In the genomic region with DNA sequence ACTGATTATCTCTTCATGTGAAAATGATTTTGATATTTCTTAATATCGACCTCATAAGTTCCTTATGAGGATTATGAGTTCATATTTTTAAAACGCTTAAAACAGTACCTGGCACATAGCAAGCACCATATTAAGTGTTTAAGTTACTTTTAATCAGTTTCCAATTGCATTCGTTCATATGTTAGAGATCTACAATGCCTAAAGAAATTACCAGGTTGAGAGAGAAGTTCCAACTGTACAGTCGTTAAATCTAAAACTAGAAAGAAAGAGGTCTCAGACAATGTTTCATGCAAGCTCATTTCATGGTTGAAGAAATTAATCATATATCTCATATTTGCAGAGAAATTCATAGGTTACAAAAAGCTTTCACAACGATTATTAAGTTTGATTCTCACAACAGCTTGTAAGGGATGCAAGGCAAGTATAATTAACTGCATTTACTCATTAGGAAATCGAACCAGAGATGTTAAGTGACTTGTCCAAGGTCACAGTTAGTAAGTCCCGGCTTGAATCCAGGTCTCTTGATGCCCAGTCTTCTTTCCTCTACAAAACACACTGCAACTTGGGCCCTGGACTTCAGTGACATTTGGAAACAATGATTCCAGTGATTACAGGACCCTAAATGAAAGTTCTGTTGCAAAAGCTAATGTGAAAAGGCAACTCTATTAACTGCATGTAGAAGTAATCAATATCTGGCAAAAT, we compare ENCODE assay signal across 8 cellular contexts. TPM values are rescaled to one million over a fixed set of nuclear protein-coding genes. Genes with fewer than 3 reads are reported as not detected.
DNase-seq lines count a peak whose midpoint lies in the region; ATAC-seq and TF ChIP-seq lines count a peak whose summit lies in the region.

No MANE protein-coding gene starts in this region.

- TF ChIP-seq CTCF in heart right ventricle (IDR thresholded peaks at IDR 0.05) (no peak), ascending aorta (IDR thresholded peaks at IDR 0.05) (no peak), lower lobe of right lung (IDR thresholded peaks at IDR 0.05) (no peak), tibial nerve (IDR thresholded peaks at IDR 0.05) (no peak)

- ATAC-seq in heart right ventricle (no peak), Right ventricle myocardium inferior (no peak), lower lobe of right lung (no peak)

- no peak for TF ChIP-seq EP300 in tibial nerve (IDR thresholded peaks at IDR 0.05)

- H3K27ac ChIP-seq in heart right ventricle: peak overlapping the region in 4 of 10 donors; percentile 86 to 88 (median 88)
- H3K27ac ChIP-seq in ascending aorta: peak overlapping the region in 1 of 2 donors; percentile 87
- H3K27ac ChIP-seq in lower lobe of right lung: no peak overlapping the region
- H3K27ac ChIP-seq in tibial nerve: peak overlapping the region in 3 of 4 donors; percentile 82 to 93 (median 87)

- TF ChIP-seq POLR2A in tibial nerve (IDR thresholded peaks at IDR 0.05): no peak

- intact Hi-C loops in heart right ventricle (cut with DNase I): loop anchor here in 4 of 10 donors (5.0 to 10.0 kb wide), 6 partner anchors 57 to 207 kb away; no protein-coding TSS in a partner anchor
- intact Hi-C loops in Right ventricle myocardium inferior (cut with DNase I): loop anchor here (5.0 to 10.0 kb wide), 5 partner anchors 40 to 270 kb away; a partner anchor contains a TSS
- intact Hi-C loops in ascending aorta (cut with DNase I): loop anchor here (5.0 kb wide), 2 partner anchors 205 to 265 kb away; no protein-coding TSS in a partner anchor
- intact Hi-C loops in lower lobe of right lung (cut with DNase I): no loop called here

- H3K9me3 ChIP-seq in heart right ventricle: no peaks in the 10 kb centered on the region
- H3K9me3 ChIP-seq in ascending aorta: no peaks in the 10 kb centered on the region
- no peaks in the 10 kb centered on the region for H3K9me3 ChIP-seq in lower lobe of right lung
- no peaks in the 10 kb centered on the region for H3K9me3 ChIP-seq in tibial nerve

- H3K4me1 ChIP-seq in heart right ventricle: peaks cover 3 to 48% (median 16%) of the 10 kb centered on the region in 9 donors
- peaks cover 0 to 6% of the 10 kb centered on the region in 2 donors for H3K4me1 ChIP-seq in ascending aorta
- peaks cover 30% of the 10 kb centered on the region for H3K4me1 ChIP-seq in lower lobe of right lung
- H3K4me1 ChIP-seq in tibial nerve: peaks cover 0 to 33% (median 2%) of the 10 kb centered on the region in 4 donors

- H3K4me3 ChIP-seq in heart right ventricle (peak overlapping the region in 7 of 10 donors; percentile 70 to 92 (median 85)), ascending aorta (peak overlapping the region; percentile 86 to 92), lower lobe of right lung (peak overlapping the region; percentile 76), tibial nerve (peak overlapping the region; percentile 65 to 87 (median 74))

- DNase-seq in heart right ventricle: no peak
- DNase-seq in Right ventricle myocardium inferior (ENCODE audit: missing footprints): no peak
- DNase-seq in ascending aorta (ENCODE audit: low spot score in 2 of 2): no peak
- DNase-seq in lower lobe of right lung: no peak
- DNase-seq in tibial nerve (ENCODE audit: low spot score in 2 of 2): no peak
- DNase-seq in NCI-H524 treated with DMSO at 0.1 percent for 48 hours (lab: John Stamatoyannopoulos, UW): no peak
- no peak for DNase-seq in stimulated activated CD4-positive, alpha-beta T cell treated with anti-CD3 and anti-CD28 coated beads, Interleukin-4, amount 100 ng/mL, for 4 hours
- DNase-seq in NOMO-1 treated with DMSO at 0.1 percent for 48 hours (lab: John Stamatoyannopoulos, UW; ENCODE audit: unreplicated experiment): no peak

- H3K36me3 ChIP-seq in heart right ventricle: no peaks in the 10 kb centered on the region
- H3K36me3 ChIP-seq in ascending aorta: no peaks in the 10 kb centered on the region
- no peaks in the 10 kb centered on the region for H3K36me3 ChIP-seq in lower lobe of right lung
- H3K36me3 ChIP-seq in tibial nerve: no peaks in the 10 kb centered on the region

- 86 to 90% methylated on average over 7 of the region's 7 CpGs for WGBS in heart right ventricle, 2 donors
- WGBS in tibial nerve, 2 donors: 69 to 70% methylated on average over 7 of the region's 7 CpGs

- H3K27me3 ChIP-seq in heart right ventricle (peaks cover 0 to 20% (median 0%) of the 10 kb centered on the region in 7 donors), ascending aorta (no peaks in the 10 kb centered on the region), lower lobe of right lung (ENCODE audit: low read depth) (peaks cover 5% of the 10 kb centered on the region), tibial nerve (no peaks in the 10 kb centered on the region)

RNA-seq across cellular contexts. Expression of a gene that starts 1.3 kb away (rescaled TPM):
- total RNA-seq in heart right ventricle (10 to 100 TPM in 1 of 10 donors, 1 to 10 TPM in 9; 5.0 to 15.7 (median 6.9) TPM), Right ventricle myocardium inferior (7.9 TPM), ascending aorta (55.0 TPM), lower lobe of right lung (36.1 TPM), tibial nerve (100 to 1,000 TPM in 1 of 4 donors, 10 to 100 TPM in 3; 38.7 to 101 (median 46.9) TPM)
- polyA plus RNA-seq in heart right ventricle: 1 to 10 TPM; 3.1 to 3.7 TPM

RNA-seq across cellular contexts. Expression of a gene that starts 41.5 kb away (rescaled TPM):
- total RNA-seq in heart right ventricle (100 to 1,000 TPM; 121 to 166 (median 147) TPM), Right ventricle myocardium inferior (155 TPM), ascending aorta (71.7 TPM), lower lobe of right lung (150 TPM), tibial nerve (100 to 1,000 TPM in 3 of 4 donors, 10 to 100 TPM in 1; 84.9 to 123 (median 110) TPM)
- 10 to 100 TPM; 20.1 to 60.4 TPM for polyA plus RNA-seq in heart right ventricle
